In the genomic region with DNA sequence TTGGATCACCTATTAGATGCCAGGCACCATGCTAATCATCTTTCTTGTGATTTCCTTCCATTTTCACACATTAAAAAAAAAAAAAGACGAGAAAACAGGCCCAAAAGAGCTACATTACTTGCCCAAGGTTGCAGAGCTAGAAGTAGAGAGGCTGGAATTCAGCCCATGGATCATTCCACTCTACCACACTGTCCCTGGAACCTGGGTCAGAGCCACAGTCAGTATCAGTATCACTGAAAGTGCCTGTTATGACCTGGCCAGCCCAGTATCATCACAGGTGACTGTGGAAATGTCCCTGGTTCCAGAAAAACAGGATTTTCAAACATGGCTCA, we compare ENCODE assay signal across 3 cellular contexts.
TF ChIP-seq lines count a peak whose summit lies in the region.

No MANE protein-coding gene starts in this region.

TF ChIP-seq in SK-N-SH, 30 proteins besides CTCF, POLR2A, EP300 and RAD21:
- TF ChIP-seq TEAD4 (IDR thresholded peaks at IDR 0.05; ENCODE audit: borderline replicate concordance, insufficient read depth): no peak
- no peak for TF ChIP-seq RFX5 (IDR thresholded peaks at IDR 0.05; ENCODE audit: low read length)
- no peak for TF ChIP-seq FOXJ3 (CRISPR knock-in tag; IDR thresholded peaks at IDR 0.05)
- TF ChIP-seq RXRA (IDR thresholded peaks at IDR 0.05; ENCODE audit: borderline replicate concordance, low read depth): no peak
- TF ChIP-seq REST (IDR thresholded peaks at IDR 0.05; ENCODE audit: low read depth, low read length): no peak
- TF ChIP-seq POLR2AphosphoS5 (IDR thresholded peaks at IDR 0.05; ENCODE audit: low read depth, low read length): no peak
- TF ChIP-seq EZH2phosphoT487 (IDR thresholded peaks at IDR 0.05; ENCODE audit: borderline replicate concordance, low read depth): no peak
- no peak for TF ChIP-seq RCOR1 (IDR thresholded peaks at IDR 0.05; ENCODE audit: low read length)
- no peak for TF ChIP-seq PBX3 (IDR thresholded peaks at IDR 0.05)
- no peak for TF ChIP-seq GATA2 (CRISPR knock-in tag; IDR thresholded peaks at IDR 0.05)
- no peak for TF ChIP-seq MEF2A (IDR thresholded peaks at IDR 0.05; ENCODE audit: borderline replicate concordance, low read depth)
- no peak for TF ChIP-seq JUND (IDR thresholded peaks at IDR 0.05)
TF ChIP-seq in SK-N-SH: peak in this region for 0.

TF ChIP-seq in SK-N-SH treated with all-trans-retinoic acid at 6 μM for 48 hours, 23 proteins besides CTCF, POLR2A, EP300 and RAD21:
- TF ChIP-seq, protein P1, sequence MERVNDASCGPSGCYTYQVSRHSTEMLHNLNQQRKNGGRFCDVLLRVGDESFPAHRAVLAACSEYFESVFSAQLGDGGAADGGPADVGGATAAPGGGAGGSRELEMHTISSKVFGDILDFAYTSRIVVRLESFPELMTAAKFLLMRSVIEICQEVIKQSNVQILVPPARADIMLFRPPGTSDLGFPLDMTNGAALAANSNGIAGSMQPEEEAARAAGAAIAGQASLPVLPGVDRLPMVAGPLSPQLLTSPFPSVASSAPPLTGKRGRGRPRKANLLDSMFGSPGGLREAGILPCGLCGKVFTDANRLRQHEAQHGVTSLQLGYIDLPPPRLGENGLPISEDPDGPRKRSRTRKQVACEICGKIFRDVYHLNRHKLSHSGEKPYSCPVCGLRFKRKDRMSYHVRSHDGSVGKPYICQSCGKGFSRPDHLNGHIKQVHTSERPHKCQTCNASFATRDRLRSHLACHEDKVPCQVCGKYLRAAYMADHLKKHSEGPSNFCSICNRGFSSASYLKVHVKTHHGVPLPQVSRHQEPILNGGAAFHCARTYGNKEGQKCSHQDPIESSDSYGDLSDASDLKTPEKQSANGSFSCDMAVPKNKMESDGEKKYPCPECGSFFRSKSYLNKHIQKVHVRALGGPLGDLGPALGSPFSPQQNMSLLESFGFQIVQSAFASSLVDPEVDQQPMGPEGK (CRISPR knock-in tag; IDR thresholded peaks at IDR 0.05; ENCODE audit: borderline replicate concordance): no peak
- no peak for TF ChIP-seq BACH2 (CRISPR knock-in tag; IDR thresholded peaks at IDR 0.05; ENCODE audit: borderline replicate concordance)
- TF ChIP-seq ARNTL (CRISPR knock-in tag; IDR thresholded peaks at IDR 0.05; ENCODE audit: borderline replicate concordance, low read depth): no peak
- TF ChIP-seq ISL1 (CRISPR knock-in tag; IDR thresholded peaks at IDR 0.05): no peak
- TF ChIP-seq ZFP3 (CRISPR knock-in tag; IDR thresholded peaks at IDR 0.05): no peak
- TF ChIP-seq CSDC2 (CRISPR knock-in tag; IDR thresholded peaks at IDR 0.05): no peak
- TF ChIP-seq, protein P2, sequence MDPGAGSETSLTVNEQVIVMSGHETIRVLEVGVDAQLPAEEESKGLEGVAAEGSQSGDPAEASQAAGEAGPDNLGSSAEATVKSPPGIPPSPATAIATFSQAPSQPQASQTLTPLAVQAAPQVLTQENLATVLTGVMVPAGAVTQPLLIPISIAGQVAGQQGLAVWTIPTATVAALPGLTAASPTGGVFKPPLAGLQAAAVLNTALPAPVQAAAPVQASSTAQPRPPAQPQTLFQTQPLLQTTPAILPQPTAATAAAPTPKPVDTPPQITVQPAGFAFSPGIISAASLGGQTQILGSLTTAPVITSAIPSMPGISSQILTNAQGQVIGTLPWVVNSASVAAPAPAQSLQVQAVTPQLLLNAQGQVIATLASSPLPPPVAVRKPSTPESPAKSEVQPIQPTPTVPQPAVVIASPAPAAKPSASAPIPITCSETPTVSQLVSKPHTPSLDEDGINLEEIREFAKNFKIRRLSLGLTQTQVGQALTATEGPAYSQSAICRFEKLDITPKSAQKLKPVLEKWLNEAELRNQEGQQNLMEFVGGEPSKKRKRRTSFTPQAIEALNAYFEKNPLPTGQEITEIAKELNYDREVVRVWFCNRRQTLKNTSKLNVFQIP (CRISPR knock-in tag; IDR thresholded peaks at IDR 0.05; ENCODE audit: borderline replicate concordance, low read depth): no peak
- no peak for TF ChIP-seq ZNF8 (CRISPR knock-in tag; IDR thresholded peaks at IDR 0.05)
- TF ChIP-seq CSRNP3 (CRISPR knock-in tag; IDR thresholded peaks at IDR 0.05): no peak
- TF ChIP-seq TOX (CRISPR knock-in tag; IDR thresholded peaks at IDR 0.05; ENCODE audit: borderline replicate concordance): no peak
- no peak for TF ChIP-seq TCF4 (CRISPR knock-in tag; IDR thresholded peaks at IDR 0.05; ENCODE audit: borderline replicate concordance)

TF ChIP-seq in K562, 482 proteins besides CTCF, POLR2A, EP300 and RAD21:
- TF ChIP-seq ZNF668 (CRISPR knock-in tag; IDR thresholded peaks at IDR 0.05) (0 out of 2 replicates have a peak, but pooled peaks have one; percentile 41), CREB3 (tag; conservative IDR thresholded peaks at IDR 0.05; ENCODE audit: low read depth) (no peak), CEBPB (tag; IDR thresholded peaks at IDR 0.05) (no peak), SIRT6 (IDR thresholded peaks at IDR 0.05; ENCODE audit: low read depth, low read length) (no peak), CREB1 (IDR thresholded peaks at IDR 0.05) (0 out of 2 replicates have a peak, but pooled peaks have one; percentile 8), CREB1 (CRISPR knock-in tag; IDR thresholded peaks at IDR 0.05) (no peak)
